Comparison of ENCODE assay signal across 16 cellular contexts in the genomic region with DNA sequence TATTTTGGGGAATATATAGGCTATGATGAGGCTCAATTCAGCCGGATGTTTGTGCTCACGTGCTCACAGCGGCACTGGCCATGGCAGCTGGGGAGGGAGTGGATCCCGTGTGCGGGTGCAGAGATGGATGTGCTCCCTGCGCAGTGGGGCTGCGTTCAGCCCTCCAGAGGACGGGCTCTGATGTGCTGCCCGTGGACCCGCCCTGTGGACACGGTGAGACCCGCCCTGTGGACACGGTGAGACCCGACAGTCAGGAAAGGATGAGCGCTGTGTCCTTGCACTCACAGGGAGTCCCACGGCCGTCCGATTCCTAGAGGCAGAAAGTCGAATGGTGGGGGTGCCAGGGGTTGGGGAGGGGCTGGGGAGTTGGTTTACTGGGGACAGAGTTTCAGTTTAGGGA.
DNase-seq lines count a peak whose midpoint lies in the region; ATAC-seq, FAIRE-seq and TF ChIP-seq lines count a peak whose summit lies in the region.
"Had no signal": no experiment of that assay in that cellular context is flagged by ENCODE, and none has a peak within 500 bp of the region (broad histone marks: within the 10 kb centered on the region; RNA-seq: fewer than 3 reads in every experiment).

No MANE protein-coding gene starts in this region.

- POLR2A ChIA-PET in WTC11 (lab: Charles Lee): no interaction called here

- H3K27ac ChIP-seq in kidney (ENCODE audit: low read depth in 2 of 2, low read length in 2 of 2): no peak overlapping the region

- FAIRE-seq in kidney (lab: Jason Lieb, UNC) (no peak), urothelium cell line (lab: Jason Lieb, UNC) (no peak)
- FAIRE-seq: A204.1, GM12891, HTR-8/SVneo had no signal

- H3K9me3 Mint-ChIP-seq in WTC11: no peaks in the 10 kb centered on the region
- H3K9me3 Mint-ChIP-seq: CD4-positive, alpha-beta memory T cell; H9 had no signal

- CTCF ChIA-PET in WTC11 (lab: Charles Lee): no interaction called here

- H3K36me3 Mint-ChIP-seq in WTC11: peaks cover under 1% of the 10 kb centered on the region; the same call in 1 of the 2 replicates
- H3K36me3 Mint-ChIP-seq: CD4-positive, alpha-beta memory T cell had no signal

- DNase-seq in left ventricle myocardium superior (peak; percentile 20), cardiac septum (ENCODE audit: low spot score) (no peak), WTC11 (ENCODE audit: low spot score) (no peak), kidney (peak; percentile 67), posterior vena cava (ENCODE audit: low spot score) (peak; percentile 19), urothelium cell line (ENCODE audit: low spot score) (no peak)
- DNase-seq: C1 segment of cervical spinal cord, DMS79, GOT3 had no signal

- peak overlapping the region; percentile 23; the same call in 1 of the 2 replicates for H3K27ac Mint-ChIP-seq in WTC11
- H3K27ac Mint-ChIP-seq: B cell, H9 had no signal

- H3K36me3 ChIP-seq in kidney (ENCODE audit: control insufficient read depth in 1 of 2, insufficient read depth in 2 of 2, low read length in 2 of 2): no peaks in the 10 kb centered on the region

- H3K4me3 ChIP-seq in kidney (ENCODE audit: low read length in 2 of 2): no peak overlapping the region

- H3K4me1 Mint-ChIP-seq in WTC11: no peaks in the 10 kb centered on the region
- H3K4me1 Mint-ChIP-seq: B cell; CD4-positive, alpha-beta memory T cell; H9 had no signal

- intact Hi-C loops in left ventricle myocardium superior (cut with micrococcal nuclease) (no loop called here), cardiac septum (cut with DNase I) (no loop called here), kidney (cut with DNase I) (no loop called here), posterior vena cava (cut with DNase I) (no loop called here)

- no peak for TF ChIP-seq CTCF in WTC11 (IDR thresholded peaks at IDR 0.05)
- TF ChIP-seq CTCF in kidney (IDR thresholded peaks at IDR 0.05; ENCODE audit: borderline replicate concordance, extremely low read depth, insufficient read depth): no peak

- no peaks in the 10 kb centered on the region for H3K27me3 Mint-ChIP-seq in WTC11 (ENCODE audit: low read depth)
- H3K27me3 Mint-ChIP-seq: B cell; CD4-positive, alpha-beta memory T cell had no signal

- no peak overlapping the region for H3K4me3 Mint-ChIP-seq in WTC11
- H3K4me3 Mint-ChIP-seq: B cell; CD4-positive, alpha-beta memory T cell; H9 had no signal

- ATAC-seq in left ventricle myocardium superior (no peak), WTC11 (no peak), GM18861 (IDR thresholded peaks at IDR 0.05; ENCODE audit: unreplicated experiment) (no peak)

- no peaks in the 10 kb centered on the region for H3K9me3 ChIP-seq in kidney (ENCODE audit: control insufficient read depth in 1 of 2, low read length in 2 of 2)

- H3K9ac ChIP-seq in kidney (ENCODE audit: low read length in 2 of 2): no peak overlapping the region

- no peaks in the 10 kb centered on the region for H3K4me1 ChIP-seq in kidney (ENCODE audit: control insufficient read depth in 1 of 2, insufficient read depth in 1 of 2, low read depth in 1 of 2, low read length in 2 of 2)

TF ChIP-seq in WTC11, 78 proteins besides CTCF, POLR2A, EP300 and RAD21:
- TF ChIP-seq ZNF396 (CRISPR knock-in tag; IDR thresholded peaks at IDR 0.05; ENCODE audit: borderline replicate concordance) (no peak), ATF1 (CRISPR knock-in tag; IDR thresholded peaks at IDR 0.05) (no peak), E2F5 (CRISPR knock-in tag; IDR thresholded peaks at IDR 0.05) (no peak), TEAD1 (CRISPR knock-in tag; IDR thresholded peaks at IDR 0.05) (no peak), KAT7 (CRISPR knock-in tag; IDR thresholded peaks at IDR 0.05; ENCODE audit: borderline replicate concordance) (no peak), FOXJ3 (CRISPR knock-in tag; IDR thresholded peaks at IDR 0.05; ENCODE audit: borderline replicate concordance) (no peak), ZNF219 (CRISPR knock-in tag; IDR thresholded peaks at IDR 0.05; ENCODE audit: borderline replicate concordance) (no peak), ARID4B (CRISPR knock-in tag; IDR thresholded peaks at IDR 0.05; ENCODE audit: borderline replicate concordance) (no peak), OVOL2 (CRISPR knock-in tag; IDR thresholded peaks at IDR 0.05; ENCODE audit: borderline replicate concordance) (no peak), JUN (CRISPR knock-in tag; IDR thresholded peaks at IDR 0.05) (no peak), NR1H2 (CRISPR knock-in tag; IDR thresholded peaks at IDR 0.05) (no peak), PRRX2 (CRISPR knock-in tag; IDR thresholded peaks at IDR 0.05) (no peak), RELA (CRISPR knock-in tag; IDR thresholded peaks at IDR 0.05; ENCODE audit: borderline replicate concordance) (no peak), IRF2 (CRISPR knock-in tag; IDR thresholded peaks at IDR 0.05; ENCODE audit: borderline replicate concordance, low read depth) (no peak), FOXK1 (CRISPR knock-in tag; IDR thresholded peaks at IDR 0.05) (no peak), ZNF512 (CRISPR knock-in tag; IDR thresholded peaks at IDR 0.05; ENCODE audit: borderline replicate concordance) (no peak), JAZF1 (CRISPR knock-in tag; IDR thresholded peaks at IDR 0.05) (no peak), GTF2I (CRISPR knock-in tag; conservative IDR thresholded peaks at IDR 0.05) (no peak)
- TF ChIP-seq, protein P1, sequence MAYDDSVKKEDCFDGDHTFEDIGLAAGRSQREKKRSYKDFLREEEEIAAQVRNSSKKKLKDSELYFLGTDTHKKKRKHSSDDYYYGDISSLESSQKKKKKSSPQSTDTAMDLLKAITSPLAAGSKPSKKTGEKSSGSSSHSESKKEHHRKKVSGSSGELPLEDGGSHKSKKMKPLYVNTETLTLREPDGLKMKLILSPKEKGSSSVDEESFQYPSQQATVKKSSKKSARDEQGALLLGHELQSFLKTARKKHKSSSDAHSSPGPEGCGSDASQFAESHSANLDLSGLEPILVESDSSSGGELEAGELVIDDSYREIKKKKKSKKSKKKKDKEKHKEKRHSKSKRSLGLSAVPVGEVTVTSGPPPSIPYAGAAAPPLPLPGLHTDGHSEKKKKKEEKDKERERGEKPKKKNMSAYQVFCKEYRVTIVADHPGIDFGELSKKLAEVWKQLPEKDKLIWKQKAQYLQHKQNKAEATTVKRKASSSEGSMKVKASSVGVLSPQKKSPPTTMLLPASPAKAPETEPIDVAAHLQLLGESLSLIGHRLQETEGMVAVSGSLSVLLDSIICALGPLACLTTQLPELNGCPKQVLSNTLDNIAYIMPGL (CRISPR knock-in tag; IDR thresholded peaks at IDR 0.05): no peak

Comparison
In these comparisons a context has a peak if more than half of its experiments do, and no peak if none do; other contexts are left out.
1. DNase-seq: peak in left ventricle myocardium superior (single experiment), kidney (single experiment) and posterior vena cava (single experiment); none in cardiac septum (single experiment), WTC11 (single experiment) and urothelium cell line (single experiment).